ENCODE assay signal across 9 cellular contexts in the genomic region with DNA sequence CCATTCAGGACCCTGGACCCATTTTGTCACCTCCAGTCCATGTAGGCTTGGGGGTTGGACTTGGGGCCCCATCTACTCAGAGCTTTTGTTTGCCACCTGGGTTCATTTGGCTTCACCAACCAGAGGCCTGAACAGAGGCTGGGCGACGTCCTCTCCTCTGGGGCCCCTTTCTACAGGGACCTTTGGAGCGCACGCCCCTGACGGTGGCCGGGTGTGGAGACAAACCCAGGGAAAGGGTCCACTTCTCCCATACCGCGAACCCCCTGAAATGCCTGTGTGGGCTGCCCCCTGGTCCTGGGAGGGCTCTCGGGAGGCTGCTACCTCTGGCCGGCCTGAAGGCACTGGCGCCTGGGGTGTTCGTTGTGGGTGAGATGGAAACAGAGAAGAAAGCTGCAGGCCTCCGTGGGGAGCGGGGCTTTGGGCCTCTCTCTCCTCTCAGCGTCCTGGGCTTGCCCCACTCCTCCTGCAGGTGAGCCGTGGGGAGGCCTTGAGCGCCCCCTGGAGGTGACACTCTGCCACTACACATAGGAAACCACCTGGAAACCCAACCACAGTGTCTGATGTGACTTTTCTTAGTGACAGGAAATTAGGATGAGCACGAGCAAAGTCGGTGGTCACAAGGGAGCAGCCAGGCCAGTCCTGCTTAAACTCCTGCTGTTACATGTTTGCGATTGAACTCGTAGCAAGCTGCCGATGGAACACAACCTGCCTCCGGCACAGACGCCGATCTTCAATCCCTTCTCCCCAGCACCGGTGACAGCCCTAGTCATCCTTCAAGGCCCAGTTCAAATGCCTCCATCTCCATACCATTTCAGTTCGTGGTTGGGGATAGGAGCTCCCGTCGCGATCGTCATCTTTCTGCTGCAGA. TPM values are rescaled to one million over a fixed set of nuclear protein-coding genes. Genes with fewer than 3 reads are reported as not detected.
A peak's percentile ranks its signal among the peaks of the same experiment; 100 is the strongest.
DNase-seq lines count a peak whose midpoint lies in the region; ATAC-seq and TF ChIP-seq lines count a peak whose summit lies in the region.
"Had no signal": no experiment of that assay in that cellular context is flagged by ENCODE, and none has a peak within 500 bp of the region (broad histone marks: within the 10 kb centered on the region; RNA-seq: fewer than 3 reads in every experiment).

No MANE protein-coding gene starts in this region.

- no peaks in the 10 kb centered on the region for H4K20me1 ChIP-seq in smooth muscle cell (ENCODE audit: low read depth)

- H3K4me2 ChIP-seq in smooth muscle cell: no peak overlapping the region

- no peaks in the 10 kb centered on the region for H3K36me3 ChIP-seq in NT2/D1 (ENCODE audit: insufficient read depth, insufficient read length, low read length)
- H3K36me3 ChIP-seq in smooth muscle cell (ENCODE audit: low read depth): no peaks in the 10 kb centered on the region

- H3F3A ChIP-seq in smooth muscle cell (ENCODE audit: low read depth): no peaks in the 10 kb centered on the region

- H2AFZ ChIP-seq in smooth muscle cell (ENCODE audit: low read depth): no peak overlapping the region

- no peaks in the 10 kb centered on the region for H3K4me1 Mint-ChIP-seq in activated T-helper 1 cell treated with anti-CD3 and anti-CD28 coated beads, Interleukin-12 subunit alpha, Interleukin-12 subunit beta, Interleukin-2, Interleukin-4 antibody, amounts not matched to agents 30 ng/mL and 10 ng/mL and 1 ng/mL, durations not matched to agents 14 hours and 24 hours and 36 hours (ENCODE audit: low read depth)

- H3K9me3 Mint-ChIP-seq in activated T-helper 1 cell treated with anti-CD3 and anti-CD28 coated beads, Interleukin-12 subunit alpha, Interleukin-12 subunit beta, Interleukin-2, Interleukin-4 antibody, amounts not matched to agents 30 ng/mL and 10 ng/mL and 1 ng/mL, durations not matched to agents 14 hours and 24 hours and 36 hours: no peaks in the 10 kb centered on the region
- H3K9me3 Mint-ChIP-seq: T-helper 1 cell treated with Interleukin-12 subunit alpha and Interleukin-12 subunit beta and Interleukin-4 antibody, amounts not matched to agents 30 μg/mL and 1 μg/mL, for 36 hours had no signal

- peak; percentile 91 for TF ChIP-seq CTCF in smooth muscle cell (IDR thresholded peaks at IDR 0.05; ENCODE audit: borderline replicate concordance, insufficient read depth, poor library complexity, severe bottlenecking)

- H3K27me3 Mint-ChIP-seq in activated T-helper 1 cell treated with anti-CD3 and anti-CD28 coated beads, Interleukin-12 subunit alpha, Interleukin-12 subunit beta, Interleukin-2, Interleukin-4 antibody, amounts not matched to agents 30 ng/mL and 10 ng/mL and 1 ng/mL, durations not matched to agents 14 hours and 24 hours and 36 hours (ENCODE audit: insufficient read depth): peaks cover 53% of the 10 kb centered on the region

- intact Hi-C loops in activated T-helper 1 cell treated with anti-CD3 and anti-CD28 coated beads, Interleukin-12 subunit alpha, Interleukin-12 subunit beta, Interleukin-2, Interleukin-4 antibody, amounts not matched to agents 30 ng/mL and 10 ng/mL and 1 ng/mL, durations not matched to agents 14 hours and 24 hours and 36 hours (cut with micrococcal nuclease): loop anchor here (1.0 to 5.0 kb wide), 3 partner anchors 204 to 850 kb away; a partner anchor contains a TSS

- H3K4me1 ChIP-seq in NT2/D1 (ENCODE audit: insufficient read depth, insufficient read length): peaks cover 17% of the 10 kb centered on the region
- no peaks in the 10 kb centered on the region for H3K4me1 ChIP-seq in smooth muscle cell (ENCODE audit: low read depth)

- H3K4me3 ChIP-seq in NT2/D1 (ENCODE audit: insufficient read length, low read depth) (no peak overlapping the region), smooth muscle cell (no peak overlapping the region)

- no peak overlapping the region for H3K4me3 Mint-ChIP-seq in activated T-helper 1 cell treated with anti-CD3 and anti-CD28 coated beads, Interleukin-12 subunit alpha, Interleukin-12 subunit beta, Interleukin-2, Interleukin-4 antibody, amounts not matched to agents 30 ng/mL and 10 ng/mL and 1 ng/mL, durations not matched to agents 14 hours and 24 hours and 36 hours
- H3K4me3 Mint-ChIP-seq: T-helper 1 cell treated with Interleukin-12 subunit alpha and Interleukin-12 subunit beta and Interleukin-4 antibody, amounts not matched to agents 30 μg/mL and 1 μg/mL, for 36 hours had no signal

- no peak overlapping the region for H3K9ac ChIP-seq in NT2/D1 (ENCODE audit: insufficient read length, low read depth)
- H3K9ac ChIP-seq in smooth muscle cell (ENCODE audit: low read depth): no peak overlapping the region

- peak; percentile 19 for DNase-seq in EH (ENCODE audit: low read depth)
- peak; percentile 33 for DNase-seq in NT2/D1 (ENCODE audit: low read depth, low spot score)
- DNase-seq in activated T-helper 1 cell treated with anti-CD3 and anti-CD28 coated beads, Interleukin-12 subunit alpha, Interleukin-12 subunit beta, Interleukin-2, Interleukin-4 antibody, amounts not matched to agents 30 ng/mL and 10 ng/mL and 1 ng/mL, durations not matched to agents 14 hours and 24 hours and 36 hours (ENCODE audit: low spot score): peak; percentile 42
- DNase-seq in germinal center (ENCODE audit: low spot score): peak; percentile 86
- no peak for DNase-seq in smooth muscle cell (lab: John Stamatoyannopoulos, UW; ENCODE audit: unreplicated experiment)

- no peak overlapping the region for H3K27ac ChIP-seq in smooth muscle cell (ENCODE audit: low read depth)

- peak; percentile 50 for ATAC-seq in HG03159 (IDR thresholded peaks at IDR 0.05; ENCODE audit: unreplicated experiment)
- no peak for ATAC-seq in GM18867 (IDR thresholded peaks at IDR 0.05; ENCODE audit: unreplicated experiment)
- ATAC-seq in GM21447 (IDR thresholded peaks at IDR 0.05; ENCODE audit: unreplicated experiment): no peak

- no peaks in the 10 kb centered on the region for H3K36me3 Mint-ChIP-seq in activated T-helper 1 cell treated with anti-CD3 and anti-CD28 coated beads, Interleukin-12 subunit alpha, Interleukin-12 subunit beta, Interleukin-2, Interleukin-4 antibody, amounts not matched to agents 30 ng/mL and 10 ng/mL and 1 ng/mL, durations not matched to agents 14 hours and 24 hours and 36 hours (ENCODE audit: low read depth)

- H3K79me2 ChIP-seq in smooth muscle cell (ENCODE audit: low read depth): no peaks in the 10 kb centered on the region

- 63% methylated on average over 30 of the region's 31 CpGs for WGBS in smooth muscle cell (ENCODE audit: low lambda C conversion rate)

- H3K27me3 ChIP-seq in NT2/D1 (ENCODE audit: insufficient read depth, insufficient read length): no peaks in the 10 kb centered on the region
- H3K27me3 ChIP-seq in smooth muscle cell (ENCODE audit: low read depth): peaks cover 35% of the 10 kb centered on the region

- H3K9me3 ChIP-seq in NT2/D1 (ENCODE audit: insufficient read depth, low read length) (no peaks in the 10 kb centered on the region), smooth muscle cell (replicated peaks; ENCODE audit: low read depth) (no peaks in the 10 kb centered on the region)

- H3K27ac Mint-ChIP-seq in activated T-helper 1 cell treated with anti-CD3 and anti-CD28 coated beads, Interleukin-12 subunit alpha, Interleukin-12 subunit beta, Interleukin-2, Interleukin-4 antibody, amounts not matched to agents 30 ng/mL and 10 ng/mL and 1 ng/mL, durations not matched to agents 14 hours and 24 hours and 36 hours: no peak overlapping the region
- H3K27ac Mint-ChIP-seq: T-helper 1 cell treated with Interleukin-12 subunit alpha and Interleukin-12 subunit beta and Interleukin-4 antibody, amounts not matched to agents 30 μg/mL and 1 μg/mL, for 36 hours had no signal

RNA-seq across cellular contexts. Expression of a gene that starts 12.0 kb away (rescaled TPM):
- total RNA-seq in activated T-helper 1 cell treated with anti-CD3 and anti-CD28 coated beads, Interleukin-12 subunit alpha, Interleukin-12 subunit beta, Interleukin-2, Interleukin-4 antibody, amounts not matched to agents 30 ng/mL and 10 ng/mL and 1 ng/mL, durations not matched to agents 14 hours and 24 hours and 36 hours: not detected in 2 replicates
- not detected in 2 replicates for total RNA-seq in smooth muscle cell
- polyA plus RNA-seq in smooth muscle cell: not detected in 2 replicates
